ENCODE assay signal across 8 cellular contexts in genomic region chr7:50792342-50793114, GRCh38. TPM values are rescaled to one million over a fixed set of nuclear protein-coding genes. Genes with fewer than 3 reads are reported as not detected.
DNase-seq lines count a peak whose midpoint lies in the region; ATAC-seq and TF ChIP-seq lines count a peak whose summit lies in the region.

No MANE protein-coding gene starts in this region.

- H3K36me3 Mint-ChIP-seq in CD8-positive, alpha-beta memory T cell = peaks cover 0 to 2% (median 0%) of the 10 kb centered on the region in 3 donors
- no peaks in the 10 kb centered on the region for H3K36me3 Mint-ChIP-seq in activated T-cell treated with anti-CD3 and anti-CD28 coated beads, Interleukin-2, amount 50 U/mL, for 72 hours (ENCODE audit: insufficient read depth in 2 of 2)
- H3K36me3 Mint-ChIP-seq in osteocyte (ENCODE audit: unreplicated experiment) = no peaks in the 10 kb centered on the region

- peak overlapping the region; percentile 68 for H3K27ac ChIP-seq in CD8-positive, alpha-beta memory T cell (ENCODE audit: low read depth, low read length)
- no peak overlapping the region for H3K27ac ChIP-seq in KMS-11
- no peak overlapping the region for H3K27ac ChIP-seq in cardiac muscle cell

- H2AFZ ChIP-seq in KMS-11 (ENCODE audit: low read depth) = peak overlapping the region; percentile 27

- H3K79me2 ChIP-seq in KMS-11 (ENCODE audit: insufficient read depth, low read depth) = peaks cover 27% of the 10 kb centered on the region; the same call in 1 of the 2 replicates

- CTCF ChIA-PET in CD8-positive, alpha-beta memory T cell (lab: Charles Lee) = no interaction called here
- CTCF ChIA-PET in GM10248 (lab: Yijun Ruan, JAX) = no interaction called here

- H4K20me1 ChIP-seq in KMS-11 (ENCODE audit: insufficient read depth) = 0 out of 2 replicates have a peak, but pooled peaks cover 4% of the 10 kb centered on the region

- H3K4me1 Mint-ChIP-seq in CD8-positive, alpha-beta memory T cell = peaks cover 5 to 14% (median 9%) of the 10 kb centered on the region in 3 donors
- H3K4me1 Mint-ChIP-seq in activated T-cell treated with anti-CD3 and anti-CD28 coated beads, Interleukin-2, amount 50 U/mL, for 72 hours (ENCODE audit: low read depth) = peaks cover 11% of the 10 kb centered on the region
- H3K4me1 Mint-ChIP-seq in osteocyte (ENCODE audit: unreplicated experiment) = peaks cover 28% of the 10 kb centered on the region

- peaks cover 60 to 74% of the 10 kb centered on the region in 2 donors for H3K27me3 Mint-ChIP-seq in CD8-positive, alpha-beta memory T cell
- H3K27me3 Mint-ChIP-seq in activated T-cell treated with anti-CD3 and anti-CD28 coated beads, Interleukin-2, amount 50 U/mL, for 72 hours (ENCODE audit: low read depth) = peaks cover 51% of the 10 kb centered on the region
- H3K27me3 Mint-ChIP-seq in osteocyte (ENCODE audit: unreplicated experiment) = no peaks in the 10 kb centered on the region

- H3K4me3 Mint-ChIP-seq in CD8-positive, alpha-beta memory T cell = peak overlapping the region; percentile 63 to 81 (median 73)
- peak overlapping the region; percentile 86 to 93 for H3K4me3 Mint-ChIP-seq in activated T-cell treated with anti-CD3 and anti-CD28 coated beads, Interleukin-2, amount 50 U/mL, for 72 hours
- peak overlapping the region; percentile 88 for H3K4me3 Mint-ChIP-seq in osteocyte (ENCODE audit: unreplicated experiment)

- POLR2A ChIA-PET in CD8-positive, alpha-beta memory T cell (lab: Charles Lee) = no interaction called here
- POLR2A ChIA-PET in GM10248 (lab: Yijun Ruan, JAX) = no interaction called here

- peaks cover 0 to 16% (median 7%) of the 10 kb centered on the region in 5 donors for H3K9me3 Mint-ChIP-seq in CD8-positive, alpha-beta memory T cell
- H3K9me3 Mint-ChIP-seq in activated T-cell treated with anti-CD3 and anti-CD28 coated beads, Interleukin-2, amount 50 U/mL, for 72 hours = no peaks in the 10 kb centered on the region
- H3K9me3 Mint-ChIP-seq in osteocyte (ENCODE audit: unreplicated experiment) = no peaks in the 10 kb centered on the region

- H3K36me3 ChIP-seq in CD8-positive, alpha-beta memory T cell (ENCODE audit: insufficient read depth, low read length) = no peaks in the 10 kb centered on the region
- H3K36me3 ChIP-seq in KMS-11 (ENCODE audit: insufficient read depth) = no peaks in the 10 kb centered on the region
- no peaks in the 10 kb centered on the region for H3K36me3 ChIP-seq in cardiac muscle cell

- peak in 1 of 5 donors; percentile 21 for DNase-seq in CD8-positive, alpha-beta memory T cell
- peak; percentile 32 to 33 for DNase-seq in activated T-cell treated with anti-CD3 and anti-CD28 coated beads, Interleukin-2, amount 50 U/mL, for 72 hours
- peak; percentile 67 to 76 for DNase-seq in cardiac muscle cell (ENCODE audit: low read depth in 1 of 2, low spot score in 1 of 2)
- DNase-seq in osteocyte (ENCODE audit: extremely low spot score, unreplicated experiment) = no peak
- DNase-seq in GM10248 (ENCODE audit: extremely low spot score) = no peak
- DNase-seq in stimulated activated naive CD4-positive, alpha-beta T cell treated with Interleukin-2 at 50 U/mL for 16 hours (lab: John Stamatoyannopoulos, UW) = no peak

- H3K9ac ChIP-seq in KMS-11 = peak overlapping the region; percentile 41; the same call in 1 of the 2 replicates

- H3K27me3 ChIP-seq in CD8-positive, alpha-beta memory T cell (ENCODE audit: insufficient read depth, low read length, poor library complexity, severe bottlenecking) = peaks cover 11% of the 10 kb centered on the region
- H3K27me3 ChIP-seq in KMS-11 (ENCODE audit: insufficient read depth, low read depth) (0 out of 2 replicates have a peak, but pooled peaks cover 2% of the 10 kb centered on the region), cardiac muscle cell (peaks cover 14% of the 10 kb centered on the region)

- no peaks in the 10 kb centered on the region for H3K9me3 ChIP-seq in CD8-positive, alpha-beta memory T cell (ENCODE audit: low read length)
- H3K9me3 ChIP-seq in cardiac muscle cell (ENCODE audit: low read depth) = no peaks in the 10 kb centered on the region

- H3K4me3 ChIP-seq in CD8-positive, alpha-beta memory T cell (ENCODE audit: low read length) = peak overlapping the region; percentile 41
- H3K4me3 ChIP-seq in KMS-11 (IDR thresholded peaks at IDR 0.05; ENCODE audit: insufficient read depth, low read depth, low read length) (no peak overlapping the region), cardiac muscle cell (peak overlapping the region; percentile 54)

- peak; percentile 15 to 55 for ATAC-seq in activated T-cell treated with anti-CD3 and anti-CD28 coated beads, Interleukin-2, amount 50 U/mL, for 72 hours (replicated peaks in 1 of 2)
- no peak for ATAC-seq in HG03460 (IDR thresholded peaks at IDR 0.05; ENCODE audit: unreplicated experiment)

- no peak for TF ChIP-seq CTCF in KMS-11 (conservative IDR thresholded peaks at IDR 0.05; ENCODE audit: low read depth, low read length)
- no peak for TF ChIP-seq CTCF in cardiac muscle cell (IDR thresholded peaks at IDR 0.05; ENCODE audit: low read depth, low read length)
- TF ChIP-seq CTCF in osteocyte (IDR thresholded peaks at IDR 0.05) = no peak
- TF ChIP-seq CTCF in GM10248 (IDR thresholded peaks at IDR 0.05; ENCODE audit: control extremely low read depth, extremely low read depth, low read depth, missing control alignments) = no peak

- peak overlapping the region; percentile 47 for H3K4me2 ChIP-seq in KMS-11

- peak overlapping the region in 1 of 8 donors; percentile 77 for H3K27ac Mint-ChIP-seq in CD8-positive, alpha-beta memory T cell
- peak overlapping the region; percentile 64 for H3K27ac Mint-ChIP-seq in activated T-cell treated with anti-CD3 and anti-CD28 coated beads, Interleukin-2, amount 50 U/mL, for 72 hours
- H3K27ac Mint-ChIP-seq in osteocyte (ENCODE audit: unreplicated experiment) = peak overlapping the region; percentile 89

- peaks cover 6% of the 10 kb centered on the region for H3K4me1 ChIP-seq in CD8-positive, alpha-beta memory T cell (ENCODE audit: insufficient read depth, low read length)
- H3K4me1 ChIP-seq in KMS-11 (ENCODE audit: low read depth, poor library complexity, severe bottlenecking) = peaks cover 8% of the 10 kb centered on the region
- H3K4me1 ChIP-seq in cardiac muscle cell (ENCODE audit: low read depth) = peaks cover 4% of the 10 kb centered on the region

RNA-seq across cellular contexts. Expression of gene GRB10, which starts 9.8 kb away (rescaled TPM):
- under 1 TPM; 0.20 TPM for total RNA-seq in CD8-positive, alpha-beta memory T cell
- polyA plus RNA-seq in CD8-positive, alpha-beta memory T cell = 0.49 TPM
- total RNA-seq in activated T-cell treated with anti-CD3 and anti-CD28 coated beads, Interleukin-2, amount 50 U/mL, for 72 hours = 10 to 100 TPM; 18.4 to 21.0 TPM
- total RNA-seq in cardiac muscle cell = 10.7 and 25.3 TPM in 2 replicates
- polyA plus RNA-seq in cardiac muscle cell = 9.9 and 22.5 TPM in 2 replicates
- 47.4 and 51.3 TPM in 2 replicates for total RNA-seq in osteocyte

Comparison
In these comparisons a context has a peak if more than half of its experiments do, and no peak if none do; other contexts are left out.
1. DNase-seq: peak in activated T-cell treated with anti-CD3 and anti-CD28 coated beads, Interleukin-2, amount 50 U/mL, for 72 hours (2 of 2) and cardiac muscle cell (2 of 2); none in osteocyte (single experiment), GM10248 (single experiment) and stimulated activated naive CD4-positive, alpha-beta T cell treated with Interleukin-2 at 50 U/mL for 16 hours (single experiment).
2. Peak in every context shown above with its lines, with median percentiles within 50 percentile points of each other: H3K4me3 Mint-ChIP-seq.